ENCODE assay signal across 1 cellular context in genomic region chr1:159076753-159077656, GRCh38.
TF ChIP-seq lines count a peak whose summit lies in the region.

AIM2 (minus strand) TSS chr1:159076766; CDS start chr1:159073499, 3,267 bp downstream.

TF ChIP-seq in K562, 482 proteins besides CTCF, POLR2A, EP300 and RAD21 (continued from another document and continues in another):
- TF ChIP-seq CUX1 (CRISPR knock-in tag; IDR thresholded peaks at IDR 0.05), result peak; percentile 65
- no peak for TF ChIP-seq ZNF408 (CRISPR knock-in tag; IDR thresholded peaks at IDR 0.05; ENCODE audit: low read depth)
- TF ChIP-seq IRF1 (CRISPR knock-in tag; IDR thresholded peaks at IDR 0.05; ENCODE audit: borderline replicate concordance), result no peak
- peak; percentile 71 for TF ChIP-seq SMARCE1 (IDR thresholded peaks at IDR 0.05)
- no peak for TF ChIP-seq FOS (IDR thresholded peaks at IDR 0.05; ENCODE audit: extremely low read depth, insufficient read length)
- peak; percentile 39 to 66 for TF ChIP-seq AFF1 (IDR thresholded peaks at IDR 0.05; ENCODE audit: low read depth in 1 of 2, partially characterized antibody in 2 of 2)
- TF ChIP-seq ZBTB40 (IDR thresholded peaks at IDR 0.05), result no peak
- TF ChIP-seq ZBTB40 (CRISPR knock-in tag; IDR thresholded peaks at IDR 0.05), result no peak
- no peak for TF ChIP-seq ZNF263 (CRISPR knock-in tag; IDR thresholded peaks at IDR 0.05; ENCODE audit: borderline replicate concordance)
- TF ChIP-seq SRSF9 (IDR thresholded peaks at IDR 0.05; ENCODE audit: borderline replicate concordance, low read depth, low read length), result no peak
- TF ChIP-seq RUNX1 (IDR thresholded peaks at IDR 0.05; ENCODE audit: low read depth), result no peak
- no peak for TF ChIP-seq KDM4B (IDR thresholded peaks at IDR 0.05; ENCODE audit: borderline replicate concordance in 2 of 2, low read depth in 1 of 2)
- TF ChIP-seq NR2C2 (CRISPR knock-in tag; IDR thresholded peaks at IDR 0.05), result no peak
- peak; percentile 85 for TF ChIP-seq NR2C2 (tag; IDR thresholded peaks at IDR 0.05)
- no peak for TF ChIP-seq ZNF696 (CRISPR knock-in tag; conservative IDR thresholded peaks at IDR 0.05)
- no peak for TF ChIP-seq MITF (IDR thresholded peaks at IDR 0.05)
- TF ChIP-seq CEBPB (tag; IDR thresholded peaks at IDR 0.05), result peak; percentile 80
- peak; percentile 91; the same call in 1 of the 2 replicates for TF ChIP-seq ZNF584 (CRISPR knock-in tag; IDR thresholded peaks at IDR 0.05; ENCODE audit: low read depth)
- no peak for TF ChIP-seq XRCC3 (IDR thresholded peaks at IDR 0.05)
- peak; percentile 63 for TF ChIP-seq TEAD4 (IDR thresholded peaks at IDR 0.05; ENCODE audit: low read length)
- no peak for TF ChIP-seq TEAD4 (CRISPR knock-in tag; IDR thresholded peaks at IDR 0.05; ENCODE audit: borderline replicate concordance)
- peak; percentile 44 for TF ChIP-seq RBBP5 (IDR thresholded peaks at IDR 0.05; ENCODE audit: borderline replicate concordance, insufficient read depth, low read length, poor library complexity, severe bottlenecking)
- no peak for TF ChIP-seq CEBPG (CRISPR knock-in tag; IDR thresholded peaks at IDR 0.05)
- peak; percentile 49 to 56; a peak in 2 of 4 replicates for TF ChIP-seq CEBPG (tag; conservative IDR thresholded peaks at IDR 0.05 in 1 of 2, IDR thresholded peaks at IDR 0.05 in 1 of 2)
- TF ChIP-seq SMARCA4 (IDR thresholded peaks at IDR 0.05), result peak; percentile 80
- peak; percentile 15 for TF ChIP-seq TAF1 (IDR thresholded peaks at IDR 0.05; ENCODE audit: control insufficient read depth, extremely low read depth, insufficient read depth, low read length, severe bottlenecking)
- TF ChIP-seq ETS1 (conservative IDR thresholded peaks at IDR 0.05; ENCODE audit: control insufficient read depth, low read depth, low read length), result no peak
- TF ChIP-seq TCF7 (IDR thresholded peaks at IDR 0.05; ENCODE audit: borderline replicate concordance), result no peak
- no peak for TF ChIP-seq MCM3 (IDR thresholded peaks at IDR 0.05)
- peak; percentile 42; the same call in 1 of the 2 replicates for TF ChIP-seq TAF7 (tag; IDR thresholded peaks at IDR 0.05)
- 0 out of 2 replicates have a peak, but pooled peaks have one; percentile 42 for TF ChIP-seq CREB3 (tag; conservative IDR thresholded peaks at IDR 0.05; ENCODE audit: low read depth)
